ENCODE assay signal across 34 cellular contexts in the genomic region with DNA sequence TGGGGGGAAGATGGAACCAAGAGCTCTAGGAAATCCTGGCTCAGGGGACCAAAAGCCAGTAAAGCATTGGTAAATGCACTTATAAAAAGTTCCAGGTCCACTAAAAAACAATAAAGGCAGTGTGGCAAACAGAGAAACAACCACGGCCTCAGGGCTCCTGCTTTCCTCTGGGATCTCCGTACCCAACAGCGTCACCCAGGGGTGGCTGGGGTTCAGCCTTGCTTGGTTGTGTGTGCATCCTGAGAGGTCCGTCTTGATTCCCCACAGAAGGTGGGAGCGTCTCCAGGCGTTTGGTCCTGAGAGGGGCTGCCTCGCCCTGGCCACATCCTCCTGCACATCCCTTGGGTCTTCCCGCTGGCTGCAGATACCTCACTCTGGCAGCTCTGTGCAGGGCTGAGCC.
"Had no signal": no experiment of that assay in that cellular context is flagged by ENCODE, and none has a peak within 500 bp of the region (broad histone marks: within the 10 kb centered on the region; RNA-seq: fewer than 3 reads in every experiment).

No MANE protein-coding gene starts in this region.

- H3K9ac ChIP-seq: KMS-11 had no signal

- H3K27me3 ChIP-seq: MG63 had no signal

- H3K4me3 ChIP-seq: MG63 had no signal

- H3K36me3 ChIP-seq: MG63 had no signal

- DNase-seq: Karpas-422, Kasumi-1, KG1, MG63, MM.1S, MV-4-11, NCI-H1048, NCI-H1092, NCI-H1092 treated with DMSO at 0.1 percent for 48 hours, NCI-H1105, NCI-H1105 treated with DMSO at 0.1 percent for 48 hours, NCI-H1417, NCI-H1417 treated with DMSO at 0.1 percent for 48 hours, NCI-H1436, NCI-H1436 treated with DMSO at 0.1 percent for 48 hours, NCI-H146, NCI-H1694, NCI-H1694 treated with DMSO at 0.1 percent for 48 hours, NCI-H187, NCI-H187 treated with DMSO at 0.1 percent for 48 hours, NCI-H1930, NCI-H2029, NCI-H2029 treated with DMSO at 0.1 percent for 48 hours, NCI-H2081, NCI-H2081 treated with DMSO at 0.1 percent for 48 hours, NCI-H2107, NCI-H2171, NCI-H2171 treated with DMSO at 0.1 percent for 48 hours, NCI-H2227 treated with DMSO at 0.1 percent for 48 hours, NCI-H226, NCI-H345, NCI-H446, NCI-H446 treated with DMSO at 0.1 percent for 48 hours had no signal

- H3K4me2 ChIP-seq: KMS-11 had no signal

- H3K27ac ChIP-seq: KMS-11 had no signal

- H3K9me3 ChIP-seq: MG63 had no signal
